In the genomic region with DNA sequence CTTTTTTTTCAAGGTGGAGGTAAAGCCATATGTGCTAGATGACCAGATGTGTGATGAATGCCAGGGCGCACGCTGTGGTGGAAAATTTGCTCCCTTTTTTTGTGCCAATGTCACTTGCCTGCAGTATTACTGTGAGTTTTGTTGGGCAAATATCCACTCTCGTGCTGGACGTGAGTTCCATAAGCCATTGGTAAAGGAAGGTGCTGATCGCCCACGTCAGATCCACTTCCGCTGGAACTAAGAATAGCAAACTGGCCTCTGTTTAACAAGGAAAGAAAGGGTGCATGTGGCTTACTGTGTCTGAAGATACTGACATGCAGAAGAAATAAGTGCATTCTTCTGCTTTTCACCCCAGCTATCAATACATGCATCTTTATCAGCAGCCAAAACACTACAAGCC, we compare ENCODE assay signal across 20 cellular contexts.
DNase-seq lines count a peak whose midpoint lies in the region; ATAC-seq and TF ChIP-seq lines count a peak whose summit lies in the region.
"Had no signal": no experiment of that assay in that cellular context is flagged by ENCODE, and none has a peak within 500 bp of the region (broad histone marks: within the 10 kb centered on the region; RNA-seq: fewer than 3 reads in every experiment).

No MANE protein-coding gene starts in this region.

- no TSS peak for BruUV-seq in PC-3 (replicated peaks; lab: Mats Ljungman, UMichigan)

- H3K27ac Mint-ChIP-seq in memory B cell: peak overlapping the region; percentile 24
- H3K27ac Mint-ChIP-seq in activated naive CD8-positive, alpha-beta T cell treated with anti-CD3 and anti-CD28 coated beads, Interleukin-2, amount 50 U/mL, for 24 hours: no peak overlapping the region
- H3K27ac Mint-ChIP-seq: HFFc6 had no signal

- no peak overlapping the region for H2AFZ ChIP-seq in PC-3 (ENCODE audit: low read length)
- H2AFZ ChIP-seq: PC-9 had no signal

- 82 to 89% (median 84%) methylated on average over 7 of the region's 7 CpGs for WGBS in psoas muscle, 3 donors

- CTCF ChIA-PET in PC-3 (lab: Charles Lee): no interaction called here

- no peak overlapping the region for H3K4me3 Mint-ChIP-seq in memory B cell
- H3K4me3 Mint-ChIP-seq in activated naive CD8-positive, alpha-beta T cell treated with anti-CD3 and anti-CD28 coated beads, Interleukin-2, amount 50 U/mL, for 24 hours: no peak overlapping the region
- H3K4me3 Mint-ChIP-seq: CD8-positive, alpha-beta memory T cell; HFFc6 had no signal

- DNase-seq in Ammon's horn (ENCODE audit: low spot score) (peak; percentile 10), G401 (ENCODE audit: low spot score) (peak; percentile 40), cerebellar cortex (ENCODE audit: low spot score) (peak; percentile 38), memory B cell (ENCODE audit: low spot score in 2 of 2) (no peak), psoas muscle (no peak), PC-3 (no peak)
- DNase-seq in activated naive CD8-positive, alpha-beta T cell treated with anti-CD3 and anti-CD28 coated beads, Interleukin-2, amount 50 U/mL, for 24 hours: no peak
- DNase-seq: CD8-positive, alpha-beta memory T cell; DMS79; HFFc6; KG1; NCI-H1048; NCI-H1436; NCI-H2029; NCI-H345; NCI-H524 treated with DMSO at 0.1 percent for 48 hours; PC-9 had no signal

- H3K27me3 Mint-ChIP-seq in memory B cell: no peaks in the 10 kb centered on the region
- H3K27me3 Mint-ChIP-seq in activated naive CD8-positive, alpha-beta T cell treated with anti-CD3 and anti-CD28 coated beads, Interleukin-2, amount 50 U/mL, for 24 hours: no peaks in the 10 kb centered on the region
- H3K27me3 Mint-ChIP-seq: CD8-positive, alpha-beta memory T cell had no signal

- in situ Hi-C loops in G401 (cut with HindIII; ENCODE audit: low sequenced_read_pairs): no loop called here

- no peaks in the 10 kb centered on the region for H3K9me3 Mint-ChIP-seq in memory B cell
- no peaks in the 10 kb centered on the region for H3K9me3 Mint-ChIP-seq in activated naive CD8-positive, alpha-beta T cell treated with anti-CD3 and anti-CD28 coated beads, Interleukin-2, amount 50 U/mL, for 24 hours
- H3K9me3 Mint-ChIP-seq: CD8-positive, alpha-beta memory T cell; HFFc6 had no signal

- H3F3A ChIP-seq in PC-3 (ENCODE audit: low read length, unreplicated experiment): no peaks in the 10 kb centered on the region

- no peaks in the 10 kb centered on the region for H3K79me2 ChIP-seq in PC-3 (ENCODE audit: low read length)

- intact Hi-C loops in psoas muscle (cut with DNase I): no loop called here
- intact Hi-C loops in PC-3 (cut with micrococcal nuclease): no loop called here

- no peak for ATAC-seq in memory B cell (ENCODE audit: low read depth)
- ATAC-seq in activated naive CD8-positive, alpha-beta T cell treated with anti-CD3 and anti-CD28 coated beads, Interleukin-2, amount 50 U/mL, for 24 hours: no peak
- no peak for ATAC-seq in GM21360 (IDR thresholded peaks at IDR 0.05; ENCODE audit: unreplicated experiment)
- no peak for ATAC-seq in psoas muscle
- ATAC-seq in PC-3: no peak

- POLR2A ChIA-PET in PC-3 (lab: Charles Lee; ENCODE audit: unreplicated experiment): no interaction called here

- H3K27me3 ChIP-seq in psoas muscle (ENCODE audit: insufficient read depth in 3 of 3, low read length in 2 of 3) (no peaks in the 10 kb centered on the region), PC-3 (ENCODE audit: low read length) (no peaks in the 10 kb centered on the region)
- H3K27me3 ChIP-seq: SJSA1 had no signal

- peaks cover 20% of the 10 kb centered on the region for H3K36me3 Mint-ChIP-seq in memory B cell
- H3K36me3 Mint-ChIP-seq in activated naive CD8-positive, alpha-beta T cell treated with anti-CD3 and anti-CD28 coated beads, Interleukin-2, amount 50 U/mL, for 24 hours (ENCODE audit: low read depth): peaks cover 19% of the 10 kb centered on the region

- H3K36me3 ChIP-seq in psoas muscle (ENCODE audit: insufficient read depth in 1 of 2, low read depth in 1 of 2) (peaks cover 3 to 63% of the 10 kb centered on the region in 2 donors), PC-3 (ENCODE audit: low read depth, low read length) (no peaks in the 10 kb centered on the region)
- H3K36me3 ChIP-seq: SJSA1 had no signal

- H3K4me1 Mint-ChIP-seq in memory B cell: no peaks in the 10 kb centered on the region
- no peaks in the 10 kb centered on the region for H3K4me1 Mint-ChIP-seq in activated naive CD8-positive, alpha-beta T cell treated with anti-CD3 and anti-CD28 coated beads, Interleukin-2, amount 50 U/mL, for 24 hours
- H3K4me1 Mint-ChIP-seq: CD8-positive, alpha-beta memory T cell had no signal

- no peak overlapping the region for H3K27ac ChIP-seq in psoas muscle
- no peak overlapping the region for H3K27ac ChIP-seq in PC-3 (ENCODE audit: low read length)
- H3K27ac ChIP-seq: PC-9, RWPE1, SJSA1 had no signal

- TF ChIP-seq CTCF in psoas muscle (IDR thresholded peaks at IDR 0.05): no peak
- TF ChIP-seq CTCF in PC-3 (conservative IDR thresholded peaks at IDR 0.05; ENCODE audit: low read depth, low read length): no peak

- H3K9ac ChIP-seq in PC-3 (ENCODE audit: low read length): no peak overlapping the region

- H4K20me1 ChIP-seq in PC-3 (ENCODE audit: low read length): no peaks in the 10 kb centered on the region

- no peaks in the 10 kb centered on the region for H3K9me2 ChIP-seq in PC-3 (replicated peaks; ENCODE audit: low read length)

- no peak overlapping the region for H3K4me2 ChIP-seq in PC-3 (ENCODE audit: low read length)
- H3K4me2 ChIP-seq: PC-9 had no signal

- H3K9me3 ChIP-seq in psoas muscle (no peaks in the 10 kb centered on the region), PC-3 (ENCODE audit: low read length) (no peaks in the 10 kb centered on the region)
- H3K9me3 ChIP-seq: SJSA1 had no signal

- H3K4me3 ChIP-seq in psoas muscle (no peak overlapping the region), PC-3 (ENCODE audit: low read length) (no peak overlapping the region)
- H3K4me3 ChIP-seq: PC-9, SJSA1 had no signal

- H3K4me1 ChIP-seq in psoas muscle: no peaks in the 10 kb centered on the region
- no peaks in the 10 kb centered on the region for H3K4me1 ChIP-seq in PC-3 (ENCODE audit: insufficient read depth, low read length)
- H3K4me1 ChIP-seq: SJSA1 had no signal

Comparison
In these comparisons a context has a peak if more than half of its experiments do, and no peak if none do; other contexts are left out.
1. DNase-seq: peak in Ammon's horn (single experiment), G401 (single experiment) and cerebellar cortex (single experiment); none in memory B cell (0 of 2), activated naive CD8-positive, alpha-beta T cell treated with anti-CD3 and anti-CD28 coated beads, Interleukin-2, amount 50 U/mL, for 24 hours (single experiment), psoas muscle (0 of 2) and PC-3 (single experiment).